15 cellular contexts compared by ENCODE assay signal in the genomic region with DNA sequence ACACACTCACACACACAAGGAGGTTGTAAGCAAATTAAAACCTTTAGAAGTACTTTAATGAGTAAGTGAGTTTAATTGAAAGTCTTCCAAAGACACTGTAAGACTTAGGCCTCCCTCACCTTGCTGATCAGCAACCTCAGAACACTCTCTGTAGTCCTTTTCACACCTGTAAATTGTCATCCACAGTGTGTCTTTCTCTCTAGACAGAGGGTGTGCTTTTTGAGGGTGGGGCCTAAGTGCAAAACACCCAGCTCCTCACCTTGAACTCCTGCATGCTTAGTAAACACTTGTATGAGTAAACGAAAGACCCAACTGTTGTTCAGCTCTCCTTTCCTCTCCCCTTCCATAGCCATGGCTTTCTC. TPM values are rescaled to one million over a fixed set of nuclear protein-coding genes. Genes with fewer than 3 reads are reported as not detected.
DNase-seq lines count a peak whose midpoint lies in the region; ATAC-seq, FAIRE-seq and TF ChIP-seq lines count a peak whose summit lies in the region.
"Had no signal": no experiment of that assay in that cellular context is flagged by ENCODE, and none has a peak within 500 bp of the region (broad histone marks: within the 10 kb centered on the region; RNA-seq: fewer than 3 reads in every experiment).

No MANE protein-coding gene starts in this region.

- FAIRE-seq in GM12891 (lab: Jason Lieb, UNC) = no peak

- H3K9me3 Mint-ChIP-seq in HFFc6 (no peaks in the 10 kb centered on the region), nephron (no peaks in the 10 kb centered on the region)
- H3K9me3 Mint-ChIP-seq: activated T-cell treated with anti-CD3 and anti-CD28 coated beads, Interleukin-2, amount 50 U/mL, for 72 hours; naive thymus-derived CD8-positive, alpha-beta T cell had no signal

- H3K4me3 Mint-ChIP-seq in HFFc6 (no peak overlapping the region), nephron (no peak overlapping the region)
- H3K4me3 Mint-ChIP-seq: activated CD4-positive, alpha-beta T cell treated with anti-CD3 and anti-CD28 coated beads for 36 hours; activated T-cell treated with anti-CD3 and anti-CD28 coated beads, Interleukin-2, amount 50 U/mL, for 72 hours; naive thymus-derived CD8-positive, alpha-beta T cell had no signal

- no peaks in the 10 kb centered on the region for H4K20me1 ChIP-seq in OCI-LY7 (ENCODE audit: insufficient read depth, low read length)
- H4K20me1 ChIP-seq: BLaER1 had no signal

- peak; percentile 10 for ATAC-seq in GM18870 (IDR thresholded peaks at IDR 0.05; ENCODE audit: unreplicated experiment)
- ATAC-seq in HG02623 (IDR thresholded peaks at IDR 0.05; ENCODE audit: unreplicated experiment) = no peak
- ATAC-seq: naive thymus-derived CD8-positive, alpha-beta T cell had no signal

- no peak for DNase-seq in HFFc6
- DNase-seq in OCI-LY7 (ENCODE audit: low spot score) = no peak
- no peak for DNase-seq in GOT3 (lab: John Stamatoyannopoulos, UW)
- no peak for DNase-seq in GM12891 (ENCODE audit: insufficient read length, low spot score)
- no peak for DNase-seq in HT-29 (ENCODE audit: low spot score)
- DNase-seq: GF-D8; naive thymus-derived CD8-positive, alpha-beta T cell had no signal

- H3K27ac ChIP-seq in OCI-LY7 (ENCODE audit: low read depth, low read length, poor library complexity, severe bottlenecking) = no peak overlapping the region
- H3K27ac ChIP-seq: BLaER1, right lobe of liver had no signal

- H3K4me2 ChIP-seq in OCI-LY7 (ENCODE audit: low read length) = no peak overlapping the region
- H3K4me2 ChIP-seq: BLaER1 had no signal

- BruUV-seq in OCI-LY7 (replicated peaks; lab: Mats Ljungman, UMichigan) = no TSS peak

- CTCF ChIA-PET in OCI-LY7 (lab: Charles Lee; ENCODE audit: unreplicated experiment) = interaction anchor here (0.6 kb wide), 1 partner anchor 265 kb away, joined by 3 read pairs; no protein-coding TSS in a partner anchor

- H3K36me3 ChIP-seq in OCI-LY7 (ENCODE audit: insufficient read depth, low read length) = no peaks in the 10 kb centered on the region
- H3K36me3 ChIP-seq: BLaER1, HAP-1, right lobe of liver had no signal

- intact Hi-C loops in OCI-LY7 (cut with micrococcal nuclease; ENCODE audit: unreplicated experiment) = loop anchor here (2.0 kb wide), 2 partner anchors 483 to 543 kb away; no protein-coding TSS in a partner anchor

- H3K36me3 Mint-ChIP-seq in HFFc6 (ENCODE audit: low read depth) (peaks cover 3% of the 10 kb centered on the region; the same call in 1 of the 2 replicates), nephron (ENCODE audit: low read depth) (peaks cover 2% of the 10 kb centered on the region)

- H3K9me3 ChIP-seq in OCI-LY7 (ENCODE audit: low read length) = no peaks in the 10 kb centered on the region
- H3K9me3 ChIP-seq: BLaER1, HAP-1, right lobe of liver had no signal

- peak overlapping the region; percentile 66 for H3K27ac Mint-ChIP-seq in HFFc6
- H3K27ac Mint-ChIP-seq in nephron = peak overlapping the region in 2 of 3 experiments; percentile 32 to 59
- H3K27ac Mint-ChIP-seq: activated CD4-positive, alpha-beta T cell treated with anti-CD3 and anti-CD28 coated beads for 36 hours; activated T-cell treated with anti-CD3 and anti-CD28 coated beads, Interleukin-2, amount 50 U/mL, for 72 hours; naive thymus-derived CD8-positive, alpha-beta T cell had no signal

- POLR2A ChIA-PET in OCI-LY7 (lab: Charles Lee) = no interaction called here

- no peak for TF ChIP-seq POLR2A in GM12891 (IDR thresholded peaks at IDR 0.05; ENCODE audit: low read depth, low read length)

- H2AFZ ChIP-seq in OCI-LY7 (ENCODE audit: low read length) = peak overlapping the region; percentile 33; the same call in 1 of the 2 replicates

- no peaks in the 10 kb centered on the region for H3K9me2 ChIP-seq in OCI-LY7 (ENCODE audit: insufficient read depth, low read length)

- H3K4me1 ChIP-seq in OCI-LY7 (ENCODE audit: insufficient read depth, low read length, poor library complexity, severe bottlenecking) = no peaks in the 10 kb centered on the region
- H3K4me1 ChIP-seq: BLaER1 had no signal

- no peak overlapping the region for H3K4me3 ChIP-seq in OCI-LY7 (ENCODE audit: low read depth, low read length, poor library complexity, severe bottlenecking)
- H3K4me3 ChIP-seq: BLaER1, HAP-1, right lobe of liver had no signal

- no peaks in the 10 kb centered on the region for H3K79me2 ChIP-seq in OCI-LY7 (ENCODE audit: insufficient read depth, low read depth, low read length)

- no peaks in the 10 kb centered on the region for H3K27me3 Mint-ChIP-seq in HFFc6 (ENCODE audit: insufficient read depth)
- H3K27me3 Mint-ChIP-seq in nephron (ENCODE audit: low read depth) = no peaks in the 10 kb centered on the region

- H3K4me1 Mint-ChIP-seq in HFFc6 (ENCODE audit: low read depth) = peaks cover 73% of the 10 kb centered on the region
- peaks cover 40% of the 10 kb centered on the region for H3K4me1 Mint-ChIP-seq in nephron
- H3K4me1 Mint-ChIP-seq: activated CD4-positive, alpha-beta T cell treated with anti-CD3 and anti-CD28 coated beads for 36 hours; naive thymus-derived CD8-positive, alpha-beta T cell had no signal

- peak; percentile 46 for TF ChIP-seq CTCF in HFFc6 (IDR thresholded peaks at IDR 0.05)
- TF ChIP-seq CTCF in OCI-LY7 (conservative IDR thresholded peaks at IDR 0.05; ENCODE audit: low read length) = no peak
- no peak for TF ChIP-seq CTCF in nephron (IDR thresholded peaks at IDR 0.05; ENCODE audit: unreplicated experiment in 3 of 3)

TF ChIP-seq in GM12891, 5 proteins besides CTCF, POLR2A, EP300 and RAD21:
- TF ChIP-seq POU2F2 (IDR thresholded peaks at IDR 0.05; ENCODE audit: low read depth, low read length) (no peak), PAX5 (IDR thresholded peaks at IDR 0.05; ENCODE audit: insufficient read depth, low read length, severe bottlenecking) (no peak), SPI1 (IDR thresholded peaks at IDR 0.05; ENCODE audit: low read depth, low read length) (no peak), TAF1 (IDR thresholded peaks at IDR 0.05; ENCODE audit: low read depth, low read length) (no peak), POLR2AphosphoS5 (IDR thresholded peaks at IDR 0.05; ENCODE audit: low read depth, low read length) (no peak)

RNA-seq across cellular contexts. Expression of a gene that starts 34.3 kb away (rescaled TPM):
- total RNA-seq in HFFc6 (2021; fragmentation: NEBNext Ultra II Directional; extraction: Animal tissue kit (Norgen Biotek cat#: 25700)) = 1 to 10 TPM; 1.1 to 8.1 (median 2.2) TPM
- not detected in 2 replicates for total RNA-seq in OCI-LY7 (2014; rRNA removed; shearing (Covaris generic))
- not detected in 2 replicates for total RNA-seq in OCI-LY7 (2022)
- polyA plus RNA-seq in GM12891 (2012; ENCODE audit: low read depth, missing spikeins) = 2.8 TPM
- not detected in 2 replicates for total RNA-seq in HT-29 (2014; rRNA removed; shearing (Covaris generic))
- total RNA-seq: activated CD4-positive, alpha-beta T cell treated with anti-CD3 and anti-CD28 coated beads for 36 hours; activated T-cell treated with anti-CD3 and anti-CD28 coated beads, Interleukin-2, amount 50 U/mL, for 72 hours; naive thymus-derived CD8-positive, alpha-beta T cell had no signal
- polyA plus RNA-seq: naive thymus-derived CD8-positive, alpha-beta T cell had no signal
